Comparison of ENCODE assay signal across 30 cellular contexts in genomic region chr5:103280962-103281361, GRCh38.
"Had no signal": no experiment of that assay in that cellular context is flagged by ENCODE, and none has a peak within 500 bp of the region (broad histone marks: within the 10 kb centered on the region; RNA-seq: fewer than 3 reads in every experiment).

No MANE protein-coding gene starts in this region.

- H3K36me3 ChIP-seq: breast epithelium had no signal

- H3K4me1 Mint-ChIP-seq: activated CD4-positive, alpha-beta memory T cell treated with anti-CD3 and anti-CD28 coated beads, Interleukin-2, amount 10 ng/mL, durations not matched to agents 7 days and 5 days; activated CD4-positive, alpha-beta T cell treated with anti-CD3 and anti-CD28 coated beads, Interleukin-2, amount 10 ng/mL, durations not matched to agents 7 days and 5 days; activated naive CD4-positive, alpha-beta T cell treated with anti-CD3 and anti-CD28 coated beads, Interleukin-2, amount 10 ng/mL, durations not matched to agents 7 days and 5 days; activated naive CD8-positive, alpha-beta T cell treated with anti-CD3 and anti-CD28 coated beads, Interleukin-2, amount 10 ng/mL, durations not matched to agents 7 days and 5 days had no signal

- H3K27ac ChIP-seq: ascending aorta, breast epithelium, cardiac muscle cell, coronary artery, esophagus squamous epithelium, heart left ventricle had no signal

- H3K9me3 ChIP-seq: ascending aorta, breast epithelium, esophagus squamous epithelium, heart left ventricle had no signal

- H3K4me3 Mint-ChIP-seq: activated CD4-positive, alpha-beta memory T cell treated with anti-CD3 and anti-CD28 coated beads, Interleukin-2, amount 10 ng/mL, durations not matched to agents 7 days and 5 days; activated CD4-positive, alpha-beta T cell treated with anti-CD3 and anti-CD28 coated beads, Interleukin-2, amount 10 ng/mL, durations not matched to agents 7 days and 5 days; activated naive CD4-positive, alpha-beta T cell treated with anti-CD3 and anti-CD28 coated beads, Interleukin-2, amount 10 ng/mL, durations not matched to agents 7 days and 5 days; activated naive CD8-positive, alpha-beta T cell treated with anti-CD3 and anti-CD28 coated beads, Interleukin-2, amount 10 ng/mL, durations not matched to agents 7 days and 5 days; activated T-cell treated with anti-CD3 and anti-CD28 coated beads, Interleukin-2, amount 50 U/mL, for 24 hours; activated T-cell treated with anti-CD3 and anti-CD28 coated beads, Interleukin-2, amount 50 U/mL, for 72 hours; brain; dendritic cell treated with granulocyte-macrophage colony-stimulating factor and Interleukin-4, amounts not matched to agents 40 ng/mL and 50 ng/mL, for 4 days; T-helper 17 cell; T-helper 2 cell treated with Interferon-gamma antibody and Interleukin-4, amounts not matched to agents 5 μg/mL and 100 μg/mL, for 36 hours had no signal

- H3K4me3 ChIP-seq: ascending aorta, breast epithelium, cardiac muscle cell, coronary artery, dorsolateral prefrontal cortex, esophagus squamous epithelium, heart left ventricle had no signal

- H3K27me3 ChIP-seq: ascending aorta, breast epithelium, cardiac muscle cell, dorsolateral prefrontal cortex, esophagus squamous epithelium, heart left ventricle had no signal

- H3K27ac Mint-ChIP-seq: activated CD4-positive, alpha-beta memory T cell treated with anti-CD3 and anti-CD28 coated beads, Interleukin-2, amount 10 ng/mL, durations not matched to agents 7 days and 5 days; activated CD4-positive, alpha-beta T cell treated with anti-CD3 and anti-CD28 coated beads, Interleukin-2, amount 10 ng/mL, durations not matched to agents 7 days and 5 days; activated naive CD4-positive, alpha-beta T cell treated with anti-CD3 and anti-CD28 coated beads, Interleukin-2, amount 10 ng/mL, durations not matched to agents 7 days and 5 days; activated naive CD4-positive, alpha-beta T cell treated with anti-CD3 and anti-CD28 coated beads, Interleukin-2, amount 50 U/mL, for 72 hours; activated naive CD8-positive, alpha-beta T cell treated with anti-CD3 and anti-CD28 coated beads, Interleukin-2, amount 10 ng/mL, durations not matched to agents 7 days and 5 days; activated T-cell treated with anti-CD3 and anti-CD28 coated beads, Interleukin-2, amount 50 U/mL, for 24 hours; dendritic cell treated with granulocyte-macrophage colony-stimulating factor and Interleukin-4, amounts not matched to agents 40 ng/mL and 50 ng/mL, for 4 days; T-helper 17 cell; T-helper 2 cell treated with Interferon-gamma antibody and Interleukin-4, amounts not matched to agents 5 μg/mL and 100 μg/mL, for 36 hours had no signal

- H3K4me1 ChIP-seq: ascending aorta, breast epithelium, esophagus squamous epithelium had no signal

- H3K27me3 Mint-ChIP-seq: activated CD4-positive, alpha-beta memory T cell treated with anti-CD3 and anti-CD28 coated beads, Interleukin-2, amount 10 ng/mL, durations not matched to agents 7 days and 5 days; activated CD4-positive, alpha-beta T cell treated with anti-CD3 and anti-CD28 coated beads, Interleukin-2, amount 10 ng/mL, durations not matched to agents 7 days and 5 days; activated naive CD4-positive, alpha-beta T cell treated with anti-CD3 and anti-CD28 coated beads, Interleukin-2, amount 10 ng/mL, durations not matched to agents 7 days and 5 days; activated naive CD8-positive, alpha-beta T cell treated with anti-CD3 and anti-CD28 coated beads, Interleukin-2, amount 10 ng/mL, durations not matched to agents 7 days and 5 days; activated T-cell treated with anti-CD3 and anti-CD28 coated beads, Interleukin-2, amount 50 U/mL, for 24 hours; brain; dendritic cell treated with granulocyte-macrophage colony-stimulating factor and Interleukin-4, amounts not matched to agents 40 ng/mL and 50 ng/mL, for 4 days; T-helper 17 cell had no signal

- ATAC-seq: activated naive CD4-positive, alpha-beta T cell treated with anti-CD3 and anti-CD28 coated beads, Interleukin-2, amount 50 U/mL, for 72 hours; activated T-cell treated with anti-CD3 and anti-CD28 coated beads, Interleukin-2, amount 50 U/mL, for 72 hours; heart left ventricle; T-helper 17 cell had no signal

- DNase-seq: activated CD4-positive, alpha-beta memory T cell treated with anti-CD3 and anti-CD28 coated beads, Interleukin-2, amount 10 ng/mL, durations not matched to agents 7 days and 5 days; activated CD4-positive, alpha-beta T cell treated with anti-CD3 and anti-CD28 coated beads for 1 hour; activated CD4-positive, alpha-beta T cell treated with anti-CD3 and anti-CD28 coated beads for 4 hours; activated CD4-positive, alpha-beta T cell treated with anti-CD3 and anti-CD28 coated beads, Interleukin-2, amount 10 ng/mL, durations not matched to agents 7 days and 5 days; activated CD4-positive, alpha-beta T cell treated with anti-CD3 and anti-CD28 coated beads, Interleukin-2, amount 50 U/mL, for 4 hours; activated CD8-positive, alpha-beta memory T cell treated with anti-CD3 and anti-CD28 coated beads, Interleukin-2, amount 50 U/mL, for 48 hours; activated gamma-delta T cell; activated naive CD4-positive, alpha-beta T cell; activated naive CD4-positive, alpha-beta T cell treated with anti-CD3 and anti-CD28 coated beads, Interleukin-2, amount 10 ng/mL, durations not matched to agents 7 days and 5 days; activated naive CD8-positive, alpha-beta T cell treated with anti-CD3 and anti-CD28 coated beads, Interleukin-2, amount 10 ng/mL, durations not matched to agents 7 days and 5 days; activated T-cell treated with anti-CD3 and anti-CD28 coated beads for 4 hours; activated T-cell treated with anti-CD3 and anti-CD28 coated beads, Interleukin-2, amount 50 U/mL, for 24 hours; activated T-cell treated with anti-CD3 and anti-CD28 coated beads, Interleukin-2, amount 50 U/mL, for 72 hours; central memory CD4-positive, alpha-beta T cell; dorsolateral prefrontal cortex; effector memory CD4-positive, alpha-beta T cell; esophagus squamous epithelium; glutamatergic neuron; heart left ventricle; T-helper 1 cell; T-helper 17 cell; T1000 had no signal

- H3K9me3 Mint-ChIP-seq: activated CD4-positive, alpha-beta memory T cell treated with anti-CD3 and anti-CD28 coated beads, Interleukin-2, amount 10 ng/mL, durations not matched to agents 7 days and 5 days; activated CD4-positive, alpha-beta T cell treated with anti-CD3 and anti-CD28 coated beads, Interleukin-2, amount 10 ng/mL, durations not matched to agents 7 days and 5 days; activated naive CD4-positive, alpha-beta T cell treated with anti-CD3 and anti-CD28 coated beads, Interleukin-2, amount 10 ng/mL, durations not matched to agents 7 days and 5 days; activated naive CD4-positive, alpha-beta T cell treated with anti-CD3 and anti-CD28 coated beads, Interleukin-2, amount 50 U/mL, for 72 hours; activated naive CD8-positive, alpha-beta T cell treated with anti-CD3 and anti-CD28 coated beads, Interleukin-2, amount 10 ng/mL, durations not matched to agents 7 days and 5 days; activated T-cell treated with anti-CD3 and anti-CD28 coated beads, Interleukin-2, amount 50 U/mL, for 24 hours; activated T-cell treated with anti-CD3 and anti-CD28 coated beads, Interleukin-2, amount 50 U/mL, for 72 hours; brain; dendritic cell treated with granulocyte-macrophage colony-stimulating factor and Interleukin-4, amounts not matched to agents 40 ng/mL and 50 ng/mL, for 4 days; T-helper 2 cell treated with Interferon-gamma antibody and Interleukin-4, amounts not matched to agents 5 μg/mL and 100 μg/mL, for 36 hours had no signal
